Comparison of ENCODE assay signal across 15 cellular contexts in the genomic region with DNA sequence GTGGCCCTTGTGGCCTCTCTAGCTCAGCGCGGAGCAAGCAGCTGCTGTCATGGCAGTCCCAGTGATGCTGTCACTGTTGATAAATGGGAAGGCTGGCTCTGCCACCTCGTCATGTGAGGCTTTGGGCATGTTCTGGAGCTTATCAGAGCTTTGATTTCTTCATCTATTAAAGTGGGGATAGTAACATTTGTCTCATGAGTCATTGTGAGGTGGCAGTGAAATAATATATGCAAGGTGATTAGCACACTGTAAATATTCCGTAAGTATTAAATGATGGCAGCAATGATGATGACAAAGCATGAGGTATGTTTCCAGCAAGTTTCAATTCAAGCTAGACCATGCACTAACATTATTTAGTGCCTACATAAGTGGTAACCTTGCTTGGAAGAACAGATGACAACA.
DNase-seq lines count a peak whose midpoint lies in the region; ATAC-seq and TF ChIP-seq lines count a peak whose summit lies in the region.
"Had no signal": no experiment of that assay in that cellular context is flagged by ENCODE, and none has a peak within 500 bp of the region (broad histone marks: within the 10 kb centered on the region; RNA-seq: fewer than 3 reads in every experiment).

No MANE protein-coding gene starts in this region.

- intact Hi-C loops in MCF 10A (cut with micrococcal nuclease) = no loop called here
- intact Hi-C loops in breast epithelium (cut with DNase I; ENCODE audit: low total_unique reads) = no loop called here
- intact Hi-C loops in adrenal gland (cut with DNase I) = no loop called here
- intact Hi-C loops in left colon (cut with DNase I, micrococcal nuclease) = no loop called here
- intact Hi-C loops in posterior vena cava (cut with DNase I) = no loop called here

- H3K4me1 Mint-ChIP-seq in MCF 10A (ENCODE audit: insufficient read depth, unreplicated experiment) (peaks cover 9% of the 10 kb centered on the region), T-helper 17 cell (no peaks in the 10 kb centered on the region)
- H3K4me1 Mint-ChIP-seq: activated naive CD4-positive, alpha-beta T cell treated with anti-CD3 and anti-CD28 coated beads, Interleukin-2, amount 10 ng/mL, durations not matched to agents 7 days and 5 days; CD4-positive, CD25-positive, alpha-beta regulatory T cell had no signal

- TF ChIP-seq POLR2A in breast epithelium (IDR thresholded peaks at IDR 0.05) = no peak
- TF ChIP-seq POLR2A in adrenal gland (IDR thresholded peaks at IDR 0.05) = no peak

- POLR2A ChIA-PET in MCF 10A (lab: Yijun Ruan, JAX) = interaction anchor here (0.7 to 2.0 kb wide), 8 partner anchors 8 to 55 kb away, joined by 3 to 9 read pairs (median 4); no protein-coding TSS in a partner anchor

- BruUV-seq in MCF 10A (replicated peaks; lab: Mats Ljungman, UMichigan) = no TSS peak

- WGBS in adrenal gland, 4 donors = 34 to 40% (median 37%) methylated on average over 4 of the region's 4 CpGs

- H3K36me3 Mint-ChIP-seq in MCF 10A (ENCODE audit: insufficient read depth, unreplicated experiment) = no peaks in the 10 kb centered on the region
- H3K36me3 Mint-ChIP-seq in T-helper 17 cell (ENCODE audit: low read depth) = no peaks in the 10 kb centered on the region
- H3K36me3 Mint-ChIP-seq: activated naive CD4-positive, alpha-beta T cell treated with anti-CD3 and anti-CD28 coated beads, Interleukin-2, amount 10 ng/mL, durations not matched to agents 7 days and 5 days; CD4-positive, CD25-positive, alpha-beta regulatory T cell had no signal

- H3K27me3 Mint-ChIP-seq in MCF 10A (ENCODE audit: insufficient read depth, unreplicated experiment) (no peaks in the 10 kb centered on the region), T-helper 17 cell (peaks cover 19% of the 10 kb centered on the region)
- H3K27me3 Mint-ChIP-seq: CD4-positive, CD25-positive, alpha-beta regulatory T cell had no signal

- H3K27ac Mint-ChIP-seq in MCF 10A (ENCODE audit: low read depth, unreplicated experiment) (peak overlapping the region; percentile 40), T-helper 17 cell (no peak overlapping the region)
- H3K27ac Mint-ChIP-seq: activated naive CD4-positive, alpha-beta T cell treated with anti-CD3 and anti-CD28 coated beads, Interleukin-2, amount 10 ng/mL, durations not matched to agents 7 days and 5 days; CD4-positive, CD25-positive, alpha-beta regulatory T cell; T-helper 1 cell treated with Interleukin-12 subunit alpha and Interleukin-12 subunit beta and Interleukin-4 antibody, amounts not matched to agents 30 μg/mL and 1 μg/mL, for 36 hours had no signal

- no peaks in the 10 kb centered on the region for H3K36me3 ChIP-seq in breast epithelium
- no peaks in the 10 kb centered on the region for H3K36me3 ChIP-seq in adrenal gland (replicated peaks in 1 of 2)

- H3K9me3 ChIP-seq in breast epithelium (no peaks in the 10 kb centered on the region), adrenal gland (replicated peaks in 1 of 3) (no peaks in the 10 kb centered on the region), T-helper 17 cell (ENCODE audit: control insufficient read depth, low read length, poor library complexity, severe bottlenecking) (no peaks in the 10 kb centered on the region)

- no peaks in the 10 kb centered on the region for H3K9me3 Mint-ChIP-seq in MCF 10A (ENCODE audit: unreplicated experiment)
- H3K9me3 Mint-ChIP-seq: activated naive CD4-positive, alpha-beta T cell treated with anti-CD3 and anti-CD28 coated beads, Interleukin-2, amount 10 ng/mL, durations not matched to agents 7 days and 5 days; CD4-positive, CD25-positive, alpha-beta regulatory T cell; T-helper 1 cell treated with Interleukin-12 subunit alpha and Interleukin-12 subunit beta and Interleukin-4 antibody, amounts not matched to agents 30 μg/mL and 1 μg/mL, for 36 hours had no signal

- H3K4me1 ChIP-seq in breast epithelium (no peaks in the 10 kb centered on the region), adrenal gland (replicated peaks in 1 of 2) (no peaks in the 10 kb centered on the region)

- ATAC-seq in left colon (peak; percentile 2), T-helper 17 cell (no peak), HG02981 (IDR thresholded peaks at IDR 0.05; ENCODE audit: unreplicated experiment) (no peak)

- no peak overlapping the region for H3K27ac ChIP-seq in breast epithelium
- no peak overlapping the region for H3K27ac ChIP-seq in adrenal gland

- H3K4me3 ChIP-seq in breast epithelium = no peak overlapping the region
- no peak overlapping the region for H3K4me3 ChIP-seq in adrenal gland

- CTCF ChIA-PET in MCF 10A (lab: Yijun Ruan, JAX) = interaction anchor here (0.5 to 3.8 kb wide), 13 partner anchors 13 to 1190 kb away, joined by 3 to 20 read pairs (median 4); no protein-coding TSS in a partner anchor

- H3K27me3 ChIP-seq in breast epithelium (no peaks in the 10 kb centered on the region), adrenal gland (no peaks in the 10 kb centered on the region)

- DNase-seq in MCF 10A (ENCODE audit: unreplicated experiment) (peak; percentile 63), breast epithelium (ENCODE audit: low spot score in 2 of 2) (no peak), adrenal gland (peak; percentile 22 to 64 (median 29)), left colon (no peak), T-helper 17 cell (no peak), posterior vena cava (ENCODE audit: low spot score) (no peak)
- no peak for DNase-seq in central memory CD4-positive, alpha-beta T cell
- DNase-seq: activated naive CD4-positive, alpha-beta T cell treated with anti-CD3 and anti-CD28 coated beads, Interleukin-2, amount 10 ng/mL, durations not matched to agents 7 days and 5 days; CD4-positive, CD25-positive, alpha-beta regulatory T cell; effector memory CD4-positive, alpha-beta T cell; NCI-H1694 treated with DMSO at 0.1 percent for 48 hours; NCI-H526 treated with DMSO at 0.1 percent for 48 hours; stimulated activated CD4-positive, alpha-beta T cell treated with anti-CD3 and anti-CD28 coated beads, Interleukin-12 subunit alpha, Interleukin-12 subunit beta, amount 100 ng/mL, for 4 hours had no signal

- H3K4me3 Mint-ChIP-seq in MCF 10A (ENCODE audit: unreplicated experiment) = no peak overlapping the region
- no peak overlapping the region for H3K4me3 Mint-ChIP-seq in T-helper 17 cell
- H3K4me3 Mint-ChIP-seq: activated naive CD4-positive, alpha-beta T cell treated with anti-CD3 and anti-CD28 coated beads, Interleukin-2, amount 10 ng/mL, durations not matched to agents 7 days and 5 days; CD4-positive, CD25-positive, alpha-beta regulatory T cell; T-helper 1 cell treated with Interleukin-12 subunit alpha and Interleukin-12 subunit beta and Interleukin-4 antibody, amounts not matched to agents 30 μg/mL and 1 μg/mL, for 36 hours had no signal

- TF ChIP-seq CTCF in MCF 10A (IDR thresholded peaks at IDR 0.05; ENCODE audit: unreplicated experiment) (no peak), breast epithelium (IDR thresholded peaks at IDR 0.05) (no peak), adrenal gland (IDR thresholded peaks at IDR 0.05) (no peak)

Comparison
In these comparisons a context has a peak if more than half of its experiments do, and no peak if none do; other contexts are left out.
1. DNase-seq: peak in MCF 10A (single experiment) and adrenal gland (7 of 7); none in breast epithelium (0 of 2), left colon (0 of 2), T-helper 17 cell (0 of 3), posterior vena cava (single experiment) and central memory CD4-positive, alpha-beta T cell (single experiment).